Comparison of ENCODE assay signal across 8 cellular contexts in the genomic region with DNA sequence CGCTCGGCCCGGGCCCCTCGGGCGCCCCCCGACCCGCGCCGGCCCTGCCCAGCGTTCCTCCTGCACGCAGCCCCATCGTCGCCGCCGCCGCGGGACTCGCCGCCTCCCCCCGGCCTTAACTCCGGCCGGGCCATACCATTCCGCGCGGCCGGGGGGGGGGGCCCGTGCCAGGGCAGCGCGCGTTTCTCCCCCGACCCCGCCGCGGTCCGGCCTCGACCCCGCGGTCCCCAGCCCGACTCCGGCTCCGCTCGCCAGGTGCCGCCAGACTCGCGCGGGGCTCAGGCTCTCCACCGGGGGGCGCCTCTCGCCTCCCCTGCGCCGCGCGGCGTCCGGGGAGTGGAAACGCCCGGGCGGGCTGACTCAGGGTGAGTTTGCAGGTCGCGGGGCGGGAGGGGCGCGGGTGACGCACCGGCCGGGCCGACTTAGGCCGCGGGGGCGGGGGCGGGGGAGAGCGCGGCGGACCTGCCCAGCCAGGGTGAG. TPM values are rescaled to one million over a fixed set of nuclear protein-coding genes. Genes with fewer than 3 reads are reported as not detected.
DNase-seq lines count a peak whose midpoint lies in the region; ATAC-seq and TF ChIP-seq lines count a peak whose summit lies in the region.

TSS of gene SRXN1 (minus strand) at position 91 of the 480 bp plus-strand sequence. CDS start at position 76, 15 bp downstream.

- 0% methylated on average over 74 of the region's 74 CpGs for WGBS in ectodermal cell, 2 experiments

- CTCF ChIA-PET in activated CD8-positive, alpha-beta T cell treated with anti-CD3 and anti-CD28 coated beads for 36 hours (lab: Charles Lee): interaction anchor here (1.2 to 3.9 kb wide), 2 partner anchors 14 to 15 kb away, joined by 3 to 17 read pairs; no protein-coding TSS in a partner anchor

- TF ChIP-seq CTCF in activated CD8-positive, alpha-beta T cell treated with anti-CD3 and anti-CD28 coated beads for 36 hours (IDR thresholded peaks at IDR 0.05): peak; percentile 62

- no peaks in the 10 kb centered on the region for H3K9me3 Mint-ChIP-seq in activated CD8-positive, alpha-beta T cell treated with anti-CD3 and anti-CD28 coated beads for 36 hours

- H3K4me3 ChIP-seq in ectodermal cell (ENCODE audit: insufficient read depth, low read depth, low read length): peak within 1 kb of the TSS; percentile 57

- POLR2A ChIA-PET in activated CD8-positive, alpha-beta T cell treated with anti-CD3 and anti-CD28 coated beads for 36 hours (lab: Charles Lee): no interaction called here

- H3K27ac Mint-ChIP-seq in activated CD8-positive, alpha-beta T cell treated with anti-CD3 and anti-CD28 coated beads for 36 hours: peak within 1 kb of the TSS; percentile 79

- H3K4me1 Mint-ChIP-seq in activated CD8-positive, alpha-beta T cell treated with anti-CD3 and anti-CD28 coated beads for 36 hours (ENCODE audit: low read depth): peaks cover 18% of the 10 kb centered on the region

- ATAC-seq in GM18517 (IDR thresholded peaks at IDR 0.05; ENCODE audit: unreplicated experiment) (peak; percentile 71), HG03045 (IDR thresholded peaks at IDR 0.05; ENCODE audit: unreplicated experiment) (peak; percentile 85)
- peak; percentile 93 for ATAC-seq in activated CD8-positive, alpha-beta T cell treated with anti-CD3 and anti-CD28 coated beads for 36 hours

- H3K27ac ChIP-seq in ectodermal cell (ENCODE audit: insufficient read depth, low read depth, low read length, poor library complexity, severe bottlenecking): no peak within 1 kb of the TSS

- H3K27me3 ChIP-seq in ectodermal cell (ENCODE audit: control insufficient read depth, insufficient read depth, low read length, poor library complexity, severe bottlenecking): peaks cover 12% of the 10 kb centered on the region

- peaks cover 10% of the 10 kb centered on the region for H3K27me3 Mint-ChIP-seq in activated CD8-positive, alpha-beta T cell treated with anti-CD3 and anti-CD28 coated beads for 36 hours

- intact Hi-C loops in activated CD8-positive, alpha-beta T cell treated with anti-CD3 and anti-CD28 coated beads for 36 hours (cut with micrococcal nuclease): no loop called here

- peaks cover 9% of the 10 kb centered on the region for H3K36me3 ChIP-seq in ectodermal cell (ENCODE audit: control insufficient read depth, insufficient read depth, low read length)

- DNase-seq in AG08395 (ENCODE audit: low spot score): peak; percentile 96
- DNase-seq in NCI-H526 (lab: John Stamatoyannopoulos, UW): peak; percentile 63 to 97
- peak; percentile 89 for DNase-seq in activated CD8-positive, alpha-beta T cell treated with anti-CD3 and anti-CD28 coated beads for 36 hours
- DNase-seq in lung microvascular endothelial cell (ENCODE audit: low read depth in 2 of 2): peak; percentile 93 to 95
- DNase-seq in stimulated activated CD4-positive, alpha-beta T cell treated with anti-CD3 and anti-CD28 coated beads, TNF-alpha, amount 100 ng/mL, for 4 hours (ENCODE audit: low read depth in 3 of 3): peak; percentile 64 to 85 (median 77)

- H3K4me3 Mint-ChIP-seq in activated CD8-positive, alpha-beta T cell treated with anti-CD3 and anti-CD28 coated beads for 36 hours: peak within 1 kb of the TSS; percentile 77

- H3K36me3 Mint-ChIP-seq in activated CD8-positive, alpha-beta T cell treated with anti-CD3 and anti-CD28 coated beads for 36 hours (ENCODE audit: low read depth): peaks cover 13% of the 10 kb centered on the region

- peaks cover 6% of the 10 kb centered on the region for H3K4me1 ChIP-seq in ectodermal cell (ENCODE audit: control insufficient read depth, insufficient read depth, low read length)

- no peaks in the 10 kb centered on the region for H3K9me3 ChIP-seq in ectodermal cell (ENCODE audit: control insufficient read depth, low read length)

RNA-seq across cellular contexts. Expression of gene SRXN1, which starts in this region (rescaled TPM):
- 1 to 10 TPM; 9.4 to 9.8 TPM for total RNA-seq in activated CD8-positive, alpha-beta T cell treated with anti-CD3 and anti-CD28 coated beads for 36 hours
- polyA plus RNA-seq in ectodermal cell (2013, experiment 1 of 4): 15.7 TPM
- 17.2 TPM for polyA plus RNA-seq in ectodermal cell (2013, experiment 2 of 4)
- 13.5 TPM for polyA plus RNA-seq in ectodermal cell (2013, experiment 3 of 4)
- polyA plus RNA-seq in ectodermal cell (2013, experiment 4 of 4): 15.7 TPM
- total RNA-seq in lung microvascular endothelial cell: 21.2 and 25.7 TPM in 2 replicates
